In the genomic region with DNA sequence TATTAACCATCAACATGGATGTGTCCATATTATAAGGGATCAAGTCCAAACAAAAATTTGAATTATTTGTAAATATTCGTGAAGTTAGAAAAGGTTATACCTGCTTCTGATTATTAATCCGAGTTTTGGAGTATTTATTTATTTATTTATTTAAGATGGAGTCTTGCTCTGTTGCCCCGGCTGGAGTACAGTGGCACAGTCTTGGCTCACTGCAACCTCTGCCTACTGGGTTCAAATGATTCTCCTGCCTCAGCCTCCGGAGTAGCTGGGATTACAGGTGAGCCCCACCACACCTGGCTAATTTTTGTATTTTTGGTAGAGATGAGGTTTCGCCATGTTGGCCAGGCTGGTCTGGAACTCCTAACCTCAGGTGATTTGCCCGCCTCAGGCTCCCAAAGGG, we compare ENCODE assay signal across 3 cellular contexts. TPM values are rescaled to one million over a fixed set of nuclear protein-coding genes. Genes with fewer than 3 reads are reported as not detected.
"Had no signal": no experiment of that assay in that cellular context is flagged by ENCODE, and none has a peak within 500 bp of the region (broad histone marks: within the 10 kb centered on the region; RNA-seq: fewer than 3 reads in every experiment).

No MANE protein-coding gene starts in this region.

RNA-seq across cellular contexts. Expression of gene CA14, which starts 41.7 kb away (rescaled TPM):
- total RNA-seq: subcutaneous adipose tissue, thoracic aorta, vagina had no signal
